In genomic region chr4:4852591-4853362, GRCh38 we compare ENCODE assay signal across 9 cellular contexts. TPM values are rescaled to one million over a fixed set of nuclear protein-coding genes. Genes with fewer than 3 reads are reported as not detected.
DNase-seq lines count a peak whose midpoint lies in the region; ATAC-seq lines count a peak whose summit lies in the region.
"Had no signal": no experiment of that assay in that cellular context is flagged by ENCODE, and none has a peak within 500 bp of the region (broad histone marks: within the 10 kb centered on the region; RNA-seq: fewer than 3 reads in every experiment).

No MANE protein-coding gene starts in this region.

- peaks cover 13% of the 10 kb centered on the region for H3K4me1 ChIP-seq in iPS-18a (ENCODE audit: control insufficient read depth, low read depth, low read length)
- peaks cover 20 to 22% (median 21%) of the 10 kb centered on the region in 3 donors for H3K4me1 ChIP-seq in skeletal muscle tissue (ENCODE audit: control insufficient read depth in 3 of 3, insufficient read depth in 3 of 3, low read length in 3 of 3)

- no peak overlapping the region for H3K27ac ChIP-seq in iPS-18a (ENCODE audit: low read length)
- H3K27ac ChIP-seq in skeletal muscle tissue (ENCODE audit: low read depth, low read length) = peak overlapping the region; percentile 47
- H3K27ac ChIP-seq: 22Rv1 had no signal

- POLR2A ChIA-PET in activated naive CD8-positive, alpha-beta T cell treated with anti-CD3 and anti-CD28 coated beads, Interleukin-2, amount 10 ng/mL, durations not matched to agents 7 days and 5 days (lab: Charles Lee) = interaction anchor here (0.7 kb wide), 1 partner anchor 311 kb away, joined by 3 read pairs; no protein-coding TSS in a partner anchor

- no peak overlapping the region for H3K27ac Mint-ChIP-seq in activated naive CD8-positive, alpha-beta T cell treated with anti-CD3 and anti-CD28 coated beads, Interleukin-2, amount 10 ng/mL, durations not matched to agents 7 days and 5 days

- peak; percentile 72 for DNase-seq in DMS53 (lab: John Stamatoyannopoulos, UW)
- no peak for DNase-seq in DMS53 treated with DMSO at 0.1 percent for 48 hours (lab: John Stamatoyannopoulos, UW; ENCODE audit: unreplicated experiment)
- DNase-seq in activated naive CD8-positive, alpha-beta T cell treated with anti-CD3 and anti-CD28 coated beads, Interleukin-2, amount 10 ng/mL, durations not matched to agents 7 days and 5 days = peak; percentile 54
- no peak for DNase-seq in OCI-M1 (lab: John Stamatoyannopoulos, UW)

- no peak overlapping the region for H3K9ac ChIP-seq in iPS-18a (ENCODE audit: low read length)
- H3K9ac ChIP-seq in skeletal muscle tissue (ENCODE audit: low read depth in 1 of 3, low read length in 3 of 3) = peak overlapping the region in 1 of 3 donors; percentile 40

- H3K27me3 ChIP-seq in iPS-18a (ENCODE audit: control insufficient read depth, insufficient read depth, low read length) (peaks cover 99% of the 10 kb centered on the region), skeletal muscle tissue (ENCODE audit: control insufficient read depth in 3 of 3, insufficient read depth in 3 of 3, low read length in 3 of 3) (peaks cover 83 to 97% (median 86%) of the 10 kb centered on the region in 3 donors)

- H3K27me3 Mint-ChIP-seq in activated naive CD8-positive, alpha-beta T cell treated with anti-CD3 and anti-CD28 coated beads, Interleukin-2, amount 10 ng/mL, durations not matched to agents 7 days and 5 days = peaks cover 65% of the 10 kb centered on the region

- peaks cover 2% of the 10 kb centered on the region for H3K36me3 Mint-ChIP-seq in activated naive CD8-positive, alpha-beta T cell treated with anti-CD3 and anti-CD28 coated beads, Interleukin-2, amount 10 ng/mL, durations not matched to agents 7 days and 5 days

- H3K9me3 Mint-ChIP-seq in activated naive CD8-positive, alpha-beta T cell treated with anti-CD3 and anti-CD28 coated beads, Interleukin-2, amount 10 ng/mL, durations not matched to agents 7 days and 5 days = peaks cover 2% of the 10 kb centered on the region

- peak overlapping the region; percentile 42 for H3K4me3 ChIP-seq in iPS-18a (ENCODE audit: low read length)
- H3K4me3 ChIP-seq in skeletal muscle tissue (ENCODE audit: low read length in 3 of 3) = peak overlapping the region; percentile 43 to 64 (median 56)

- H3K4me3 Mint-ChIP-seq in activated naive CD8-positive, alpha-beta T cell treated with anti-CD3 and anti-CD28 coated beads, Interleukin-2, amount 10 ng/mL, durations not matched to agents 7 days and 5 days = peak overlapping the region; percentile 85

- peak; percentile 59 for ATAC-seq in HG03342 (IDR thresholded peaks at IDR 0.05; ENCODE audit: unreplicated experiment)
- peak; percentile 68 for ATAC-seq in activated naive CD8-positive, alpha-beta T cell treated with anti-CD3 and anti-CD28 coated beads, Interleukin-2, amount 10 ng/mL, durations not matched to agents 7 days and 5 days (ENCODE audit: low read depth)
- ATAC-seq in HG02938 (IDR thresholded peaks at IDR 0.05; ENCODE audit: unreplicated experiment) = no peak

- peaks cover 18% of the 10 kb centered on the region for H3K4me1 Mint-ChIP-seq in activated naive CD8-positive, alpha-beta T cell treated with anti-CD3 and anti-CD28 coated beads, Interleukin-2, amount 10 ng/mL, durations not matched to agents 7 days and 5 days

- H3K36me3 ChIP-seq in iPS-18a (ENCODE audit: control insufficient read depth, low read depth, low read length) (no peaks in the 10 kb centered on the region), skeletal muscle tissue (ENCODE audit: control insufficient read depth in 3 of 3, insufficient read depth in 3 of 3, low read length in 3 of 3) (no peaks in the 10 kb centered on the region)

- H3K9me3 ChIP-seq in iPS-18a (ENCODE audit: control insufficient read depth, low read depth, low read length) (no peaks in the 10 kb centered on the region), skeletal muscle tissue (ENCODE audit: control insufficient read depth in 3 of 3, low read length in 3 of 3) (no peaks in the 10 kb centered on the region)

RNA-seq across cellular contexts. Expression of gene MSX1, which starts 6.7 kb away (rescaled TPM):
- total RNA-seq in activated naive CD8-positive, alpha-beta T cell treated with anti-CD3 and anti-CD28 coated beads, Interleukin-2, amount 10 ng/mL, durations not matched to agents 7 days and 5 days = not detected
- 1.6 TPM for total RNA-seq in skeletal muscle tissue

Comparison
In these comparisons a context has a peak if more than half of its experiments do, and no peak if none do; other contexts are left out.
1. DNase-seq: peak in DMS53 (single experiment) and activated naive CD8-positive, alpha-beta T cell treated with anti-CD3 and anti-CD28 coated beads, Interleukin-2, amount 10 ng/mL, durations not matched to agents 7 days and 5 days (single experiment); none in DMS53 treated with DMSO at 0.1 percent for 48 hours (single experiment) and OCI-M1 (single experiment).